10 cellular contexts compared by ENCODE assay signal in genomic region chr2:226873051-226873620, GRCh38. TPM values are rescaled to one million over a fixed set of nuclear protein-coding genes. Genes with fewer than 3 reads are reported as not detected.
A peak's percentile ranks its signal among the peaks of the same experiment; 100 is the strongest.
DNase-seq lines count a peak whose midpoint lies in the region; ATAC-seq lines count a peak whose summit lies in the region.
"Had no signal": no experiment of that assay in that cellular context is flagged by ENCODE, and none has a peak within 500 bp of the region (broad histone marks: within the 10 kb centered on the region; RNA-seq: fewer than 3 reads in every experiment).

No MANE protein-coding gene starts in this region.

- peaks cover 6 to 8% of the 10 kb centered on the region in 2 donors for H3K9me3 Mint-ChIP-seq in activated T-cell treated with anti-CD3 and anti-CD28 coated beads, Interleukin-2, amount 50 U/mL, for 72 hours

- peak overlapping the region; percentile 0 for H3K27ac Mint-ChIP-seq in activated T-cell treated with anti-CD3 and anti-CD28 coated beads, Interleukin-2, amount 50 U/mL, for 72 hours

- no peaks in the 10 kb centered on the region for H3K27me3 Mint-ChIP-seq in activated T-cell treated with anti-CD3 and anti-CD28 coated beads, Interleukin-2, amount 50 U/mL, for 72 hours (ENCODE audit: low read depth)

- ATAC-seq in GM19467 (IDR thresholded peaks at IDR 0.05; ENCODE audit: unreplicated experiment) (peak; percentile 47), HG03342 (IDR thresholded peaks at IDR 0.05; ENCODE audit: unreplicated experiment) (peak; percentile 45), Right ventricle myocardium superior (ENCODE audit: poor library complexity) (no peak), HG03439 (IDR thresholded peaks at IDR 0.05; ENCODE audit: unreplicated experiment) (no peak)
- peak; percentile 56 to 69 for ATAC-seq in activated T-cell treated with anti-CD3 and anti-CD28 coated beads, Interleukin-2, amount 50 U/mL, for 72 hours (replicated peaks in 1 of 2)

- DNase-seq in ELR (ENCODE audit: low read depth) (peak; percentile 75), NCI-H1092 (lab: John Stamatoyannopoulos, UW) (no peak), Right ventricle myocardium superior (no peak), NCI-H69 (lab: John Stamatoyannopoulos, UW) (no peak)
- peak in 1 of 2 donors; percentile 2 for DNase-seq in activated T-cell treated with anti-CD3 and anti-CD28 coated beads, Interleukin-2, amount 50 U/mL, for 72 hours
- DNase-seq: head of caudate nucleus, KG1 had no signal

- H3K4me1 Mint-ChIP-seq in activated T-cell treated with anti-CD3 and anti-CD28 coated beads, Interleukin-2, amount 50 U/mL, for 72 hours (ENCODE audit: low read depth), result peaks cover 38% of the 10 kb centered on the region

- intact Hi-C loops in Right ventricle myocardium superior (cut with DNase I), result no loop called here

- H3K36me3 Mint-ChIP-seq in activated T-cell treated with anti-CD3 and anti-CD28 coated beads, Interleukin-2, amount 50 U/mL, for 72 hours (ENCODE audit: insufficient read depth in 2 of 2), result peaks cover 17 to 32% of the 10 kb centered on the region in 2 donors

- H3K4me3 Mint-ChIP-seq in activated T-cell treated with anti-CD3 and anti-CD28 coated beads, Interleukin-2, amount 50 U/mL, for 72 hours, result peak overlapping the region; percentile 8 to 60

RNA-seq across cellular contexts. Expression of gene RHBDD1, which starts 37.3 kb away (rescaled TPM):
- total RNA-seq in activated T-cell treated with anti-CD3 and anti-CD28 coated beads, Interleukin-2, amount 50 U/mL, for 72 hours, result 10 to 100 TPM; 47.2 to 49.4 TPM
- total RNA-seq in Right ventricle myocardium superior, result 29.5 TPM

Comparison
In these comparisons a context has a peak if more than half of its experiments do, and no peak if none do; other contexts are left out.
1. ATAC-seq: peak in GM19467 (single experiment), HG03342 (single experiment) and activated T-cell treated with anti-CD3 and anti-CD28 coated beads, Interleukin-2, amount 50 U/mL, for 72 hours (2 of 2); none in Right ventricle myocardium superior (single experiment) and HG03439 (single experiment).